Comparison of ENCODE assay signal across 18 cellular contexts in the genomic region with DNA sequence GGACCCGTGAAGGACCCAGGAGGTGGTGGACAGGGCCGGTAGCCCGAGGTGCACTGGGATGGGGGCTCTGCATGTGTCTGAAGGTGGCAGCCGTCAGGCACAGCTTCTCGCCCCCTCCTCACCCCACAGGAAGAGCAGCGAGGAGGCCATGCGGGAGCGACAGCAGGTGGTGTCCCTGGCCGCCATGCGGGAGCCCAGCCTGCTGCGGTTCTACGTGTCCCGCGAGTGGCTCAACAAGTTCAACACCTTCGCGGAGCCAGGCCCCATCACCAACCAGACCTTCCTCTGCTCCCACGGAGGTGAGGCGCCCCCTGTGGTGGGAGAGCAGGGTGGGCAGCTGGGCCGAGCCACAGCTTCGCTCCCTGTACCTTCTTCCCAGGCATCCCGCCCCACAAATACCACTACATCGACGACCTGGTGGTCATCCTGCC. TPM values are rescaled to one million over a fixed set of nuclear protein-coding genes. Genes with fewer than 3 reads are reported as not detected.
DNase-seq lines count a peak whose midpoint lies in the region; ATAC-seq and TF ChIP-seq lines count a peak whose summit lies in the region.
"Had no signal": no experiment of that assay in that cellular context is flagged by ENCODE, and none has a peak within 500 bp of the region (broad histone marks: within the 10 kb centered on the region; RNA-seq: fewer than 3 reads in every experiment).

No MANE protein-coding gene starts in this region.

- CTCF ChIA-PET in activated CD8-positive, alpha-beta memory T cell treated with anti-CD3 and anti-CD28 coated beads, Interleukin-2, amount 10 ng/mL, durations not matched to agents 7 days and 5 days (lab: Charles Lee) = no interaction called here

- H3K4me2 ChIP-seq in OCI-LY1 (ENCODE audit: low read length) = no peak overlapping the region

- no peaks in the 10 kb centered on the region for H3K9me2 ChIP-seq in OCI-LY1 (ENCODE audit: low read depth, low read length)

- H3K27me3 Mint-ChIP-seq in activated CD8-positive, alpha-beta memory T cell treated with anti-CD3 and anti-CD28 coated beads, Interleukin-2, amount 10 ng/mL, durations not matched to agents 7 days and 5 days = no peaks in the 10 kb centered on the region
- peaks cover 12% of the 10 kb centered on the region for H3K27me3 Mint-ChIP-seq in endothelial cell (ENCODE audit: unreplicated experiment)
- H3K27me3 Mint-ChIP-seq in stimulated activated naive B cell treated with anti-CD40 and anti-IgM and Interleukin-4, amounts not matched to agents 10 μg/mL and 1 μg/mL and 100 μg/mL, for 72 hours = no peaks in the 10 kb centered on the region
- H3K27me3 Mint-ChIP-seq: effector memory CD8-positive, alpha-beta T cell; stimulated activated naive CD8-positive, alpha-beta T cell treated with anti-CD3 and anti-CD28 coated beads, Interleukin-15, Interleukin-2, amounts not matched to agents 100 ng/mL and 50 ng/mL, for 24 hours had no signal

- H3K9ac ChIP-seq in OCI-LY1 (ENCODE audit: low read length) = no peak overlapping the region

- peaks cover 49% of the 10 kb centered on the region for H3K36me3 Mint-ChIP-seq in activated CD8-positive, alpha-beta memory T cell treated with anti-CD3 and anti-CD28 coated beads, Interleukin-2, amount 10 ng/mL, durations not matched to agents 7 days and 5 days
- peaks cover 17% of the 10 kb centered on the region for H3K36me3 Mint-ChIP-seq in endothelial cell (ENCODE audit: low read depth, unreplicated experiment)
- H3K36me3 Mint-ChIP-seq in stimulated activated naive B cell treated with anti-CD40 and anti-IgM and Interleukin-4, amounts not matched to agents 10 μg/mL and 1 μg/mL and 100 μg/mL, for 72 hours = peaks cover 38 to 55% of the 10 kb centered on the region in 2 donors

- H3K4me3 ChIP-seq in OCI-LY1 (ENCODE audit: low read depth, low read length, poor library complexity, severe bottlenecking) = no peak overlapping the region
- H3K4me3 ChIP-seq: body of pancreas, skin epidermis had no signal

- peak overlapping the region; percentile 24 for H3K27ac Mint-ChIP-seq in activated CD8-positive, alpha-beta memory T cell treated with anti-CD3 and anti-CD28 coated beads, Interleukin-2, amount 10 ng/mL, durations not matched to agents 7 days and 5 days
- H3K27ac Mint-ChIP-seq in endothelial cell (ENCODE audit: unreplicated experiment) = no peak overlapping the region
- peak overlapping the region; percentile 25 for H3K27ac Mint-ChIP-seq in stimulated activated naive B cell treated with anti-CD40 and anti-IgM and Interleukin-4, amounts not matched to agents 10 μg/mL and 1 μg/mL and 100 μg/mL, for 72 hours
- H3K27ac Mint-ChIP-seq: stimulated activated naive CD8-positive, alpha-beta T cell treated with anti-CD3 and anti-CD28 coated beads, Interleukin-15, Interleukin-2, amounts not matched to agents 100 ng/mL and 50 ng/mL, for 24 hours had no signal

- no peak for ATAC-seq in activated CD8-positive, alpha-beta memory T cell treated with anti-CD3 and anti-CD28 coated beads, Interleukin-2, amount 10 ng/mL, durations not matched to agents 7 days and 5 days
- no peak for ATAC-seq in stimulated activated naive B cell treated with anti-CD40 and anti-IgM and Interleukin-4, amounts not matched to agents 10 μg/mL and 1 μg/mL and 100 μg/mL, for 72 hours (replicated peaks)
- ATAC-seq in HG03097 (IDR thresholded peaks at IDR 0.05; ENCODE audit: low FRiP score, unreplicated experiment) = no peak
- ATAC-seq: body of pancreas; effector memory CD8-positive, alpha-beta T cell had no signal

- no peaks in the 10 kb centered on the region for H3K9me3 ChIP-seq in OCI-LY1 (ENCODE audit: low read length)
- H3K9me3 ChIP-seq: body of pancreas had no signal

- H3K4me1 ChIP-seq in OCI-LY1 (ENCODE audit: insufficient read depth, low read length, severe bottlenecking) = no peaks in the 10 kb centered on the region
- H3K4me1 ChIP-seq: body of pancreas had no signal

- H3F3A ChIP-seq in OCI-LY1 (ENCODE audit: insufficient read depth, low read length) = no peaks in the 10 kb centered on the region

- H3K4me3 Mint-ChIP-seq in activated CD8-positive, alpha-beta memory T cell treated with anti-CD3 and anti-CD28 coated beads, Interleukin-2, amount 10 ng/mL, durations not matched to agents 7 days and 5 days = no peak overlapping the region
- no peak overlapping the region for H3K4me3 Mint-ChIP-seq in endothelial cell (ENCODE audit: unreplicated experiment)
- no peak overlapping the region for H3K4me3 Mint-ChIP-seq in stimulated activated naive B cell treated with anti-CD40 and anti-IgM and Interleukin-4, amounts not matched to agents 10 μg/mL and 1 μg/mL and 100 μg/mL, for 72 hours
- H3K4me3 Mint-ChIP-seq: stimulated activated naive CD8-positive, alpha-beta T cell treated with anti-CD3 and anti-CD28 coated beads, Interleukin-15, Interleukin-2, amounts not matched to agents 100 ng/mL and 50 ng/mL, for 24 hours had no signal

- H4K20me1 ChIP-seq in OCI-LY1 (ENCODE audit: insufficient read depth, low read length) = no peaks in the 10 kb centered on the region

- no peaks in the 10 kb centered on the region for H3K27me3 ChIP-seq in OCI-LY1 (ENCODE audit: insufficient read depth, low read length)
- H3K27me3 ChIP-seq: body of pancreas had no signal

- no peak for DNase-seq in activated CD8-positive, alpha-beta memory T cell treated with anti-CD3 and anti-CD28 coated beads, Interleukin-2, amount 10 ng/mL, durations not matched to agents 7 days and 5 days
- DNase-seq in activated CD8-positive, alpha-beta memory T cell treated with anti-CD3 and anti-CD28 coated beads, Interleukin-2, amount 50 U/mL, for 4 hours = no peak
- DNase-seq in endothelial cell (ENCODE audit: low spot score) (peak; percentile 48), NCI-H2227 treated with DMSO at 0.1 percent for 48 hours (lab: John Stamatoyannopoulos, UW) (no peak), activated gamma-delta T cell treated with Interleukin-2 at 50 U/mL for 16 hours (no peak)
- DNase-seq in stimulated activated naive B cell treated with anti-CD40 and anti-IgM and Interleukin-4, amounts not matched to agents 10 μg/mL and 1 μg/mL and 100 μg/mL, for 72 hours = no peak
- DNase-seq: activated naive CD4-positive, alpha-beta T cell treated with Interleukin-2 at 50 U/mL for 16 hours; body of pancreas; COR-L47; effector memory CD8-positive, alpha-beta T cell; MV-4-11; NCI-H2171; NK-92 treated with Interleukin-12 subunit alpha and Interleukin-12 subunit beta, amount 100 ng/mL, for 24 hours; SIG-M5 had no signal

- no peaks in the 10 kb centered on the region for H3K79me2 ChIP-seq in OCI-LY1 (ENCODE audit: insufficient read depth, low read length)

- H3K9me3 Mint-ChIP-seq in activated CD8-positive, alpha-beta memory T cell treated with anti-CD3 and anti-CD28 coated beads, Interleukin-2, amount 10 ng/mL, durations not matched to agents 7 days and 5 days (ENCODE audit: low read depth) = no peaks in the 10 kb centered on the region
- H3K9me3 Mint-ChIP-seq in endothelial cell (ENCODE audit: unreplicated experiment) = no peaks in the 10 kb centered on the region
- no peaks in the 10 kb centered on the region for H3K9me3 Mint-ChIP-seq in stimulated activated naive B cell treated with anti-CD40 and anti-IgM and Interleukin-4, amounts not matched to agents 10 μg/mL and 1 μg/mL and 100 μg/mL, for 72 hours
- H3K9me3 Mint-ChIP-seq: effector memory CD8-positive, alpha-beta T cell; stimulated activated naive CD8-positive, alpha-beta T cell treated with anti-CD3 and anti-CD28 coated beads, Interleukin-15, Interleukin-2, amounts not matched to agents 100 ng/mL and 50 ng/mL, for 24 hours had no signal

- H3K27ac ChIP-seq in OCI-LY1 (ENCODE audit: low read depth, low read length, poor library complexity, severe bottlenecking) = no peak overlapping the region
- H3K27ac ChIP-seq: body of pancreas, skin epidermis had no signal

- TF ChIP-seq CTCF in OCI-LY1 (IDR thresholded peaks at IDR 0.05; ENCODE audit: low read length) (peak; percentile 34; the same call in 1 of the 2 replicates), endothelial cell (IDR thresholded peaks at IDR 0.05; ENCODE audit: unreplicated experiment) (peak; percentile 35)

- H2AFZ ChIP-seq in OCI-LY1 (ENCODE audit: low read length) = no peak overlapping the region

- H3K36me3 ChIP-seq in OCI-LY1 (ENCODE audit: insufficient read depth, low read length) = no peaks in the 10 kb centered on the region

- peaks cover 56% of the 10 kb centered on the region for H3K4me1 Mint-ChIP-seq in activated CD8-positive, alpha-beta memory T cell treated with anti-CD3 and anti-CD28 coated beads, Interleukin-2, amount 10 ng/mL, durations not matched to agents 7 days and 5 days
- H3K4me1 Mint-ChIP-seq in endothelial cell (ENCODE audit: unreplicated experiment) = no peaks in the 10 kb centered on the region
- H3K4me1 Mint-ChIP-seq in stimulated activated naive B cell treated with anti-CD40 and anti-IgM and Interleukin-4, amounts not matched to agents 10 μg/mL and 1 μg/mL and 100 μg/mL, for 72 hours = peaks cover 8% of the 10 kb centered on the region in 2 donors

RNA-seq across cellular contexts. Expression of gene USP20, which starts 39.9 kb away (rescaled TPM):
- total RNA-seq in activated CD8-positive, alpha-beta memory T cell treated with anti-CD3 and anti-CD28 coated beads, Interleukin-2, amount 10 ng/mL, durations not matched to agents 7 days and 5 days = 100 to 1,000 TPM; 114 to 155 TPM
- 21.7 TPM for total RNA-seq in endothelial cell (ENCODE audit: unreplicated experiment)

RNA-seq across cellular contexts. Expression of gene C9orf78, which starts 40.1 kb away (rescaled TPM):
- total RNA-seq in activated CD8-positive, alpha-beta memory T cell treated with anti-CD3 and anti-CD28 coated beads, Interleukin-2, amount 10 ng/mL, durations not matched to agents 7 days and 5 days = 10 to 100 TPM; 77.7 to 90.2 TPM
- total RNA-seq in endothelial cell (ENCODE audit: unreplicated experiment) = 29.1 TPM

RNA-seq across cellular contexts. Expression of gene TOR1A, which starts 51.3 kb away (rescaled TPM):
- 10 to 100 TPM; 56.1 to 69.6 TPM for total RNA-seq in activated CD8-positive, alpha-beta memory T cell treated with anti-CD3 and anti-CD28 coated beads, Interleukin-2, amount 10 ng/mL, durations not matched to agents 7 days and 5 days
- 58.0 TPM for total RNA-seq in endothelial cell (ENCODE audit: unreplicated experiment)
